Comparison of ENCODE assay signal across 8 cellular contexts in the genomic region with DNA sequence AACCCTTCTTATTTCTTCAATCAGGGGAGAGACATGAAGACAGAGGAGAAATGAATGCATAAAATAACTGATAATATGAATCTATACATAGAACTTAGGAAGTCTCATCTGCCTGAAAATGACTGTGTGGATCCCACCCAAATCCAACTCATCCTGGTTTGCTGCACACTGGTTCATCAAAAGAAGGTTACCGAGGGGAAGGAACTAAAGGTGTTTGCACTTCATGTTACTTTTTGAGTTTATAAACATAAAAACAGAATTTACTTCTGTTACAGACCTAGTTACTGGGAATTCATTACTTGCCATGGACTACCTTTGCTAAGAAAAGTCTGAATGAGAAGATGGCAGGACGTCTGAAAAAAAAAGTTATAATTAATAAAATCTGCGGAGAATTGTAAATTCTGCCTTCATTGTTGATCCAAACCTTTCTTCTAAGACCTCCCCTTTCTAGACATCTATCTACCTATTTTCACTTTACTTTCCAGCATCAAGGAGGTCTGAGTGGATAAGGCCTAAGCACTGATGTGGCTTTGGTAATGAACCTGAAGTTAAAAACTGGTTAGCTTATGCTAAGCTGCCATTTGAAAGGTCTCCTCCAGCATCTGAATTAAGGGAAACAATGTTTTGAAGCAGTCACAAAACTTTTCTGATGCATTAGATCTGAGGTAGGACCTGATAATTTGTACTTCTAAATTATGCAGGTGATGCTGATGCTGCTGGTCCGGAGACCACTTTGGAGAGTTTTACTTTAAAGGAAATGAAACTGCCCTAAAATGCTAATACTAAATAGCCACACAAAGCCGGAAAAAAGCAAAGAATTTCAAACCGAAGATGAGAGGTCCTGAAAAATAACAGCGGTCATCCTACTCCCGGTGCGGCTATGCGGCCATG.
DNase-seq lines count a peak whose midpoint lies in the region; ATAC-seq and TF ChIP-seq lines count a peak whose summit lies in the region.

No MANE protein-coding gene starts in this region.

- ATAC-seq in GM18508 (IDR thresholded peaks at IDR 0.05; ENCODE audit: insufficient read depth, unreplicated experiment) (peak; percentile 6), HG03571 (IDR thresholded peaks at IDR 0.05; ENCODE audit: unreplicated experiment) (peak; percentile 8)
- ATAC-seq in naive thymus-derived CD8-positive, alpha-beta T cell: peak in 1 of 2 donors; percentile 9

- peak overlapping the region; percentile 96 to 100 (median 99) for H3K27ac Mint-ChIP-seq in naive thymus-derived CD8-positive, alpha-beta T cell

- no peaks in the 10 kb centered on the region for H3K36me3 Mint-ChIP-seq in naive thymus-derived CD8-positive, alpha-beta T cell

- peak overlapping the region; percentile 87 to 99 (median 97) for H3K4me3 Mint-ChIP-seq in naive thymus-derived CD8-positive, alpha-beta T cell

- H3K9me3 Mint-ChIP-seq in naive thymus-derived CD8-positive, alpha-beta T cell: no peaks in the 10 kb centered on the region

- no peak for DNase-seq in cardiac fibroblast (ENCODE audit: low read depth in 2 of 2)
- DNase-seq in naive thymus-derived CD8-positive, alpha-beta T cell: peak in 1 of 10 donors; percentile 16
- DNase-seq in foreskin melanocyte: no peak
- no peak for DNase-seq in effector CD8-positive, alpha-beta T cell (lab: John Stamatoyannopoulos, UW)
- no peak for DNase-seq in cortex of kidney (lab: John Stamatoyannopoulos, UW)
- no peak for DNase-seq in stimulated activated CD4-positive, alpha-beta T cell treated with anti-CD3 and anti-CD28 coated beads, Interleukin-2, amount 100 ng/mL, for 24 hours

- no peak for TF ChIP-seq CTCF in cardiac fibroblast (IDR thresholded peaks at IDR 0.05; ENCODE audit: low read depth, low read length)

- POLR2A ChIA-PET in naive thymus-derived CD8-positive, alpha-beta T cell (lab: Charles Lee): interaction anchor here (0.5 to 12.3 kb wide), 14 partner anchors 9 to 150 kb away, joined by 3 to 455 read pairs (median 38); a partner anchor contains a TSS

- H3K4me1 Mint-ChIP-seq in naive thymus-derived CD8-positive, alpha-beta T cell: peaks cover 20 to 65% (median 48%) of the 10 kb centered on the region in 4 donors

- no peaks in the 10 kb centered on the region for H3K27me3 Mint-ChIP-seq in naive thymus-derived CD8-positive, alpha-beta T cell

- peak overlapping the region; percentile 57 to 62 for H3K4me3 ChIP-seq in cardiac fibroblast (replicated peaks in 1 of 2; ENCODE audit: low read depth in 2 of 2, low read length in 2 of 2)
